ENCODE assay signal across 24 cellular contexts in the genomic region with DNA sequence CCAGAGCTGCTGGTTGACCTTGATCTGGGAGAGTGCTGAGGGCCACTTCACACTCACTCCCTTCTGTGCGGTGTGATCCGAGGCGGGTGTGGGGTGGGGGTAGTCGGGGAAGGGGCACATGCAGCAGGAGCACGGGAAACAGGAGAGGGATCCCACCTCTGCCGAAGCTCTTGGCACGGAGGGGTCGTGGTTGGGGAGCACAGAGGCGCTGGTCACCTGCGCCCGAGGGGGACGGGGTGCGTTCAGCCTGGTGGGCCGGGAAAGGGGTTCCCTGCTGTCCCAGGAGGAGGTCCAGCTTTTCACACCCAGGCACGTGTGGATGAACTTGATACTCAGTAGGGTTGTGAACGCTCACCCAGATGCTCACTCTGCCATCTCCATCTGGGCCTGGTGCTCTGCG. TPM values are rescaled to one million over a fixed set of nuclear protein-coding genes. Genes with fewer than 3 reads are reported as not detected.
"Had no signal": no experiment of that assay in that cellular context is flagged by ENCODE, and none has a peak within 500 bp of the region (broad histone marks: within the 10 kb centered on the region; RNA-seq: fewer than 3 reads in every experiment).

No MANE protein-coding gene starts in this region.

- DNase-seq: activated CD4-positive, alpha-beta T cell treated with anti-CD3 and anti-CD28 coated beads for 4 hours; activated CD4-positive, alpha-beta T cell treated with anti-CD3 and anti-CD28 coated beads, Interleukin-2, amount 50 U/mL, for 4 hours; activated CD4-positive, CD25-positive, alpha-beta regulatory T cell; activated naive CD4-positive, alpha-beta T cell; activated T-cell treated with anti-CD3 and anti-CD28 coated beads for 4 hours; activated T-cell treated with anti-CD3 and anti-CD28 coated beads, Interleukin-2, amount 50 U/mL, for 72 hours; effector CD4-positive, alpha-beta T cell; gastrocnemius medialis; glutamatergic neuron; kidney; left colon; naive thymus-derived CD8-positive, alpha-beta T cell; retina; sigmoid colon; spleen; stimulated activated naive CD4-positive, alpha-beta T cell treated with Interleukin-2 at 50 U/mL for 16 hours had no signal

- H3K27ac ChIP-seq: gastrocnemius medialis, hepatocyte, sigmoid colon, spleen, tibial nerve had no signal

- H2AFZ ChIP-seq: hepatocyte had no signal

- H3K27ac Mint-ChIP-seq: activated naive CD4-positive, alpha-beta T cell treated with anti-CD3 and anti-CD28 coated beads, Interleukin-2, amount 50 U/mL, for 72 hours; activated T-cell treated with anti-CD3 and anti-CD28 coated beads, Interleukin-2, amount 50 U/mL, for 72 hours; naive thymus-derived CD8-positive, alpha-beta T cell; progenitor cell of endocrine pancreas had no signal

- H3K4me2 ChIP-seq: hepatocyte had no signal

- H3K4me3 ChIP-seq: gastrocnemius medialis, hepatocyte, sigmoid colon, spleen, tibial nerve had no signal

- H3K27me3 Mint-ChIP-seq: naive thymus-derived CD8-positive, alpha-beta T cell; progenitor cell of endocrine pancreas had no signal

- ATAC-seq: activated naive CD4-positive, alpha-beta T cell treated with anti-CD3 and anti-CD28 coated beads, Interleukin-2, amount 50 U/mL, for 72 hours; activated T-cell treated with anti-CD3 and anti-CD28 coated beads, Interleukin-2, amount 50 U/mL, for 72 hours; gastrocnemius medialis; left colon; naive thymus-derived CD8-positive, alpha-beta T cell had no signal

- H3K9me3 ChIP-seq: gastrocnemius medialis, sigmoid colon, spleen, tibial nerve had no signal

- H3K36me3 Mint-ChIP-seq: activated naive CD4-positive, alpha-beta T cell treated with anti-CD3 and anti-CD28 coated beads, Interleukin-2, amount 50 U/mL, for 72 hours had no signal

- H3K4me3 Mint-ChIP-seq: activated T-cell treated with anti-CD3 and anti-CD28 coated beads, Interleukin-2, amount 50 U/mL, for 72 hours; naive thymus-derived CD8-positive, alpha-beta T cell had no signal

- H3K27me3 ChIP-seq: gastrocnemius medialis, hepatocyte, sigmoid colon, spleen, tibial nerve had no signal

- H3K9me3 Mint-ChIP-seq: activated naive CD4-positive, alpha-beta T cell treated with anti-CD3 and anti-CD28 coated beads, Interleukin-2, amount 50 U/mL, for 72 hours; activated T-cell treated with anti-CD3 and anti-CD28 coated beads, Interleukin-2, amount 50 U/mL, for 72 hours; naive thymus-derived CD8-positive, alpha-beta T cell had no signal

RNA-seq across cellular contexts. Expression of a gene that starts 59.2 kb away (rescaled TPM):
- total RNA-seq: activated naive CD4-positive, alpha-beta T cell treated with anti-CD3 and anti-CD28 coated beads, Interleukin-2, amount 50 U/mL, for 72 hours; activated T-cell treated with anti-CD3 and anti-CD28 coated beads, Interleukin-2, amount 50 U/mL, for 72 hours; dermis blood vessel endothelial cell; gastrocnemius medialis; hepatocyte; kidney; left colon; liver; naive thymus-derived CD8-positive, alpha-beta T cell; osteocyte; sigmoid colon; spleen; T-helper 1 cell treated with Interleukin-12 subunit alpha and Interleukin-12 subunit beta and Interleukin-4 antibody, amounts not matched to agents 30 ng/mL and 1 ng/mL, for 36 hours; tibial nerve had no signal
- polyA plus RNA-seq: hepatocyte; liver; naive thymus-derived CD8-positive, alpha-beta T cell; sigmoid colon; spleen had no signal
